Comparison of ENCODE assay signal across 2 cellular contexts in genomic region chr1:214648776-214649175, GRCh38.
TF ChIP-seq lines count a peak whose summit lies in the region.

No MANE protein-coding gene starts in this region.

TF ChIP-seq in IMR-90, 13 proteins besides CTCF, POLR2A, EP300 and RAD21 (continued from another document):
- TF ChIP-seq USF2 (IDR thresholded peaks at IDR 0.05; ENCODE audit: low read depth, low read length) (no peak), BHLHE40 (IDR thresholded peaks at IDR 0.05; ENCODE audit: low read depth, low read length) (no peak)

TF ChIP-seq in K562, 482 proteins besides CTCF, POLR2A, EP300 and RAD21 (continued from another document):
- TF ChIP-seq, protein P1, sequence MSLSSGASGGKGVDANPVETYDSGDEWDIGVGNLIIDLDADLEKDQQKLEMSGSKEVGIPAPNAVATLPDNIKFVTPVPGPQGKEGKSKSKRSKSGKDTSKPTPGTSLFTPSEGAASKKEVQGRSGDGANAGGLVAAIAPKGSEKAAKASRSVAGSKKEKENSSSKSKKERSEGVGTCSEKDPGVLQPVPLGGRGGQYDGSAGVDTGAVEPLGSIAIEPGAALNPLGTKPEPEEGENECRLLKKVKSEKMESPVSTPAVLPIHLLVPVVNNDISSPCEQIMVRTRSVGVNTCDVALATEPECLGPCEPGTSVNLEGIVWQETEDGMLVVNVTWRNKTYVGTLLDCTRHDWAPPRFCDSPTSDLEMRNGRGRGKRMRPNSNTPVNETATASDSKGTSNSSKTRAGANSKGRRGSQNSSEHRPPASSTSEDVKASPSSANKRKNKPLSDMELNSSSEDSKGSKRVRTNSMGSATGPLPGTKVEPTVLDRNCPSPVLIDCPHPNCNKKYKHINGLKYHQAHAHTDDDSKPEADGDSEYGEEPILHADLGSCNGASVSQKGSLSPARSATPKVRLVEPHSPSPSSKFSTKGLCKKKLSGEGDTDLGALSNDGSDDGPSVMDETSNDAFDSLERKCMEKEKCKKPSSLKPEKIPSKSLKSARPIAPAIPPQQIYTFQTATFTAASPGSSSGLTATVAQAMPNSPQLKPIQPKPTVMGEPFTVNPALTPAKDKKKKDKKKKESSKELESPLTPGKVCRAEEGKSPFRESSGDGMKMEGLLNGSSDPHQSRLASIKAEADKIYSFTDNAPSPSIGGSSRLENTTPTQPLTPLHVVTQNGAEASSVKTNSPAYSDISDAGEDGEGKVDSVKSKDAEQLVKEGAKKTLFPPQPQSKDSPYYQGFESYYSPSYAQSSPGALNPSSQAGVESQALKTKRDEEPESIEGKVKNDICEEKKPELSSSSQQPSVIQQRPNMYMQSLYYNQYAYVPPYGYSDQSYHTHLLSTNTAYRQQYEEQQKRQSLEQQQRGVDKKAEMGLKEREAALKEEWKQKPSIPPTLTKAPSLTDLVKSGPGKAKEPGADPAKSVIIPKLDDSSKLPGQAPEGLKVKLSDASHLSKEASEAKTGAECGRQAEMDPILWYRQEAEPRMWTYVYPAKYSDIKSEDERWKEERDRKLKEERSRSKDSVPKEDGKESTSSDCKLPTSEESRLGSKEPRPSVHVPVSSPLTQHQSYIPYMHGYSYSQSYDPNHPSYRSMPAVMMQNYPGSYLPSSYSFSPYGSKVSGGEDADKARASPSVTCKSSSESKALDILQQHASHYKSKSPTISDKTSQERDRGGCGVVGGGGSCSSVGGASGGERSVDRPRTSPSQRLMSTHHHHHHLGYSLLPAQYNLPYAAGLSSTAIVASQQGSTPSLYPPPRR (CRISPR knock-in tag; IDR thresholded peaks at IDR 0.05; ENCODE audit: borderline replicate concordance), result no peak
- TF ChIP-seq MEIS2 (IDR thresholded peaks at IDR 0.05; ENCODE audit: partially characterized antibody), result peak; percentile 32
TF ChIP-seq in K562: peak in this region for 2.
